ENCODE assay signal across 20 cellular contexts in the genomic region with DNA sequence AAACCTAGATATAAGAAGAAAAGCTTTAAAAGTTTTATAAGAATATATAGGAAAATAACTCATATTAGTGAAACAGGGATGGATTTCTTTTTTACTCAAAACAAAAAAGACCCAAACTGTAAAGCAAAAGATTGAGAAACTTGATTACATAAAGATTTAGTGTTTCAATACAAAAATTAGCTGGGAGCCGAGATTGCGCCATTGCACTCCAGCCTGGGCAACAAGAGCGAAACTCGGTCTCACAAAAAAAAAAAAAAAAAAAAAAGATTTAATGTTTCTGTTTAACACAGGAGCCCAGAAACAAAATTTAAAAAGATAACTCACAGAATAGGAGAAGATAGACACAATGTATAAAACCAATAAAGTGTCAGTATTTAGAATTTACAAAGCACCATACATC. TPM values are rescaled to one million over a fixed set of nuclear protein-coding genes. Genes with fewer than 3 reads are reported as not detected.
DNase-seq lines count a peak whose midpoint lies in the region; ATAC-seq, FAIRE-seq and TF ChIP-seq lines count a peak whose summit lies in the region.
"Had no signal": no experiment of that assay in that cellular context is flagged by ENCODE, and none has a peak within 500 bp of the region (broad histone marks: within the 10 kb centered on the region; RNA-seq: fewer than 3 reads in every experiment).

No MANE protein-coding gene starts in this region.

- no peak overlapping the region for H3K27ac ChIP-seq in HEK293 (ENCODE audit: extremely low read depth, low read depth, low read length)
- H3K27ac ChIP-seq in K562 (ENCODE audit: extremely low read depth, low read depth, low read length) = no peak overlapping the region
- peak overlapping the region; percentile 3 to 74 (median 73) for H3K27ac ChIP-seq in right lobe of liver
- peak overlapping the region; percentile 66 for H3K27ac ChIP-seq in subcutaneous abdominal adipose tissue (ENCODE audit: low read depth, low read length)
- H3K27ac ChIP-seq: A549, RWPE1, SJCRH30 had no signal

- DNase-seq in K562 (ENCODE audit: extremely low read depth in 1 of 4, low spot score in 3 of 4) (no peak), right lobe of liver (peak in 2 of 3 donors; percentile 30 to 64), activated gamma-delta T cell treated with Interleukin-2 at 50 U/mL for 16 hours (no peak)
- DNase-seq: AML-193; COR-L47; EL; HFFc6; Kasumi-1; NCI-H1930; NCI-H2171 treated with DMSO at 0.1 percent for 48 hours; NCI-H446 treated with DMSO at 0.1 percent for 48 hours; NK-92 treated with Interleukin-12 subunit alpha and Interleukin-12 subunit beta, amount 100 ng/mL, for 24 hours; PC-3; SJCRH30 had no signal

- no peak for TF ChIP-seq CTCF in HEK293 (tag by site-specific recombination; IDR thresholded peaks at IDR 0.05)
- no peak for TF ChIP-seq CTCF in K562 (IDR thresholded peaks at IDR 0.05 in 2 of 3, conservative IDR thresholded peaks at IDR 0.05 in 1 of 3; ENCODE audit: insufficient read depth in 2 of 3, low read depth in 1 of 3, low read length in 3 of 3)
- no peak for TF ChIP-seq CTCF in right lobe of liver (IDR thresholded peaks at IDR 0.05)

- ATAC-seq in K562 (no peak), right lobe of liver (peak; percentile 43 to 66 (median 60)), GM18517 (IDR thresholded peaks at IDR 0.05; ENCODE audit: unreplicated experiment) (no peak), HG02938 (IDR thresholded peaks at IDR 0.05; ENCODE audit: unreplicated experiment) (no peak)
- ATAC-seq: A549, PC-3 had no signal

- H3K4me1 ChIP-seq in HEK293 (ENCODE audit: control insufficient read depth, insufficient read depth, low read length) (peaks cover 5% of the 10 kb centered on the region; the same call in 1 of the 2 replicates), K562 (replicated peaks in 1 of 2; ENCODE audit: control insufficient read depth in 2 of 2, insufficient read depth in 2 of 2, low read length in 2 of 2) (peaks cover 0 to 9% of the 10 kb centered on the region in 2 experiments; a peak in 1 of 5 replicates), right lobe of liver (peaks cover 0 to 16% (median 3%) of the 10 kb centered on the region in 4 donors), subcutaneous abdominal adipose tissue (ENCODE audit: control insufficient read depth in 5 of 5, insufficient read depth in 5 of 5, low read length in 5 of 5) (peaks cover 0 to 5% (median 4%) of the 10 kb centered on the region in 5 donors)
- H3K4me1 ChIP-seq: A549, SJCRH30 had no signal

- H3K4me3 ChIP-seq in HEK293 (ENCODE audit: low read depth, low read length) = no peak overlapping the region
- H3K4me3 ChIP-seq in K562 = no peak overlapping the region
- peak overlapping the region in 2 of 3 donors; percentile 24 to 40 for H3K4me3 ChIP-seq in right lobe of liver
- H3K4me3 ChIP-seq in subcutaneous abdominal adipose tissue (ENCODE audit: low read depth in 1 of 5, low read length in 5 of 5) = peak overlapping the region; percentile 0 to 65 (median 31)
- H3K4me3 ChIP-seq: A549, SJCRH30 had no signal

- intact Hi-C loops in K562 (cut with micrococcal nuclease) = no loop called here
- intact Hi-C loops in right lobe of liver (cut with DNase I) = no loop called here

- in situ Hi-C loops in K562 (cut with MboI) = no loop called here

- H3K27me3 ChIP-seq in K562 (ENCODE audit: control insufficient read depth in 2 of 2, insufficient read depth in 2 of 2, low read length in 2 of 2) = peaks cover 4 to 5% of the 10 kb centered on the region in 2 experiments; a peak in 2 of 5 replicates
- H3K27me3 ChIP-seq in right lobe of liver = no peaks in the 10 kb centered on the region
- H3K27me3 ChIP-seq in subcutaneous abdominal adipose tissue (ENCODE audit: control insufficient read depth in 5 of 5, insufficient read depth in 4 of 5, low read length in 5 of 5) = no peaks in the 10 kb centered on the region
- H3K27me3 ChIP-seq: SJCRH30 had no signal

- H3K36me3 ChIP-seq in HEK293 (ENCODE audit: control insufficient read depth in 2 of 2, insufficient read depth in 1 of 2, low read length in 2 of 2) (no peaks in the 10 kb centered on the region), K562 (ENCODE audit: control insufficient read depth, insufficient read depth, low read length) (no peaks in the 10 kb centered on the region), right lobe of liver (no peaks in the 10 kb centered on the region), subcutaneous abdominal adipose tissue (ENCODE audit: control insufficient read depth in 5 of 5, insufficient read depth in 5 of 5, low read length in 5 of 5) (no peaks in the 10 kb centered on the region)
- H3K36me3 ChIP-seq: SJCRH30 had no signal

- POLR2A ChIA-PET in HEK293 (lab: Yijun Ruan, JAX) (no interaction called here), K562 (lab: Yijun Ruan, JAX) (no interaction called here)

- no peak for FAIRE-seq in K562 (lab: Jason Lieb, UNC)
- FAIRE-seq: A549 had no signal

- no peak overlapping the region for H3K9ac ChIP-seq in K562 (ENCODE audit: insufficient read depth in 1 of 2, low read depth in 2 of 2, low read length in 2 of 2)
- peak overlapping the region in 2 of 5 donors; percentile 71 to 75 for H3K9ac ChIP-seq in subcutaneous abdominal adipose tissue (ENCODE audit: low read length in 5 of 5)

- TF ChIP-seq EP300 in K562 (IDR thresholded peaks at IDR 0.05; ENCODE audit: low read length) = no peak

- no peaks in the 10 kb centered on the region for H3K9me1 ChIP-seq in K562 (ENCODE audit: control insufficient read depth, insufficient read depth, low read length)

- WGBS in K562 (ENCODE audit: insufficient coverage, low coverage, missing lambda C conversion rate) = 50% methylated on average over 4 of the region's 4 CpGs
- WGBS in right lobe of liver (ENCODE audit: insufficient coverage, low coverage, low lambda C conversion rate, missing lambda C conversion rate) = 24% methylated on average over 4 of the region's 4 CpGs

- no peak overlapping the region for H2AFZ ChIP-seq in K562 (ENCODE audit: low read depth, low read length)

- no peak overlapping the region for H3K4me2 ChIP-seq in K562 (ENCODE audit: insufficient read depth, low read length)
- H3K4me2 ChIP-seq: A549 had no signal

- no peak for TF ChIP-seq RAD21 in K562 (CRISPR knock-in tag; conservative IDR thresholded peaks at IDR 0.05 in 1 of 2, IDR thresholded peaks at IDR 0.05 in 1 of 2)

- CTCF ChIA-PET in HEK293 (lab: Yijun Ruan, JAX) (interaction anchor here (0.6 kb wide), 1 partner anchor 39 kb away, joined by 7 read pairs; no protein-coding TSS in a partner anchor), K562 (lab: Yijun Ruan, JAX; ENCODE audit: low intra/inter-chr PET ratio) (no interaction called here)

- TF ChIP-seq POLR2A in K562 (conservative IDR thresholded peaks at IDR 0.05) (no peak), right lobe of liver (IDR thresholded peaks at IDR 0.05) (no peak)

- H3K79me2 ChIP-seq in K562 (ENCODE audit: control insufficient read depth, insufficient read depth, low read length) = no peaks in the 10 kb centered on the region

- H3K9me3 ChIP-seq in HEK293 (ENCODE audit: control insufficient read depth, insufficient read depth, low read depth, low read length) (no peaks in the 10 kb centered on the region), K562 (replicated peaks; ENCODE audit: control insufficient read depth, insufficient read depth, low read depth, low read length) (no peaks in the 10 kb centered on the region), right lobe of liver (no peaks in the 10 kb centered on the region), subcutaneous abdominal adipose tissue (ENCODE audit: control insufficient read depth in 5 of 5, low read length in 5 of 5) (no peaks in the 10 kb centered on the region)
- H3K9me3 ChIP-seq: A549, SJCRH30 had no signal

- 0 out of 2 replicates have a peak, but pooled peaks cover 4% of the 10 kb centered on the region for H4K20me1 ChIP-seq in K562 (replicated peaks; ENCODE audit: control insufficient read depth, insufficient read depth, low read length)

- BruUV-seq in K562 (replicated peaks; lab: Mats Ljungman, UMichigan) = no TSS peak

TF ChIP-seq in K562, 482 proteins besides CTCF, POLR2A, EP300 and RAD21 (continues in another document):
- no peak for TF ChIP-seq ZNF3 (CRISPR knock-in tag; IDR thresholded peaks at IDR 0.05)

RNA-seq across cellular contexts. Expression of a gene that starts 45.2 kb away (rescaled TPM):
- 7.4 and 20.5 TPM in 2 replicates for total RNA-seq in K562 (2011; cell fraction: chromatin; rRNA removed; ENCODE audit: low replicate concordance)
- 3.8 and 4.8 TPM in 2 replicates for total RNA-seq in K562 (2011; cell fraction: nucleolus; rRNA removed)
- total RNA-seq in K562 (2011; cell fraction: nucleoplasm; rRNA removed) = 7.4 and 9.8 TPM in 2 replicates
- total RNA-seq in K562 (2014; rRNA removed) (2.2 and 2.4 TPM in 2 replicates), K562 (2014; rRNA removed; fragmentation: Illumina TruSeq; extraction: Trizol) (6.0 and 6.4 TPM in 2 replicates), K562 (2015; rRNA removed; fragmentation: Illumina TruSeq; extraction: Trizol) (3.3 and 3.4 TPM in 2 replicates), K562 (2021) (5.8 and 6.4 TPM in 2 replicates), right lobe of liver (10 to 100 TPM; 13.7 to 38.0 (median 25.7) TPM)
- polyA plus RNA-seq in K562 (2011; rRNA removed) (4.3 and 4.5 TPM in 2 replicates), K562 (2014; fragmentation: Illumina TruSeq; extraction: Trizol) (4.7 and 5.6 TPM in 2 replicates), K562 (2014; fragmentation: Nextera tagmentation; extraction: Ambion mirVana) (1 to 10 TPM; 1.4 to 1.5 TPM), K562 (2014; rRNA removed) (3.8 and 5.2 TPM in 2 replicates)
- 1.8 and 2.9 TPM in 2 replicates for polyA plus RNA-seq in K562 (2011; cell fraction: cytosol; rRNA removed)
- polyA plus RNA-seq in K562 (2011; cell fraction: nucleus; rRNA removed) = 6.7 and 6.8 TPM in 2 replicates
- polyA plus RNA-seq in K562 (2012) = 4.0 and 6.7 TPM in 2 replicates
- 11.5 and 12.4 TPM in 2 replicates for polyA minus RNA-seq in K562 (2011; rRNA and poly(A)+ RNA removed)
- polyA minus RNA-seq in K562 (2011; cell fraction: cytosol; rRNA and poly(A)+ RNA removed) = 3.5 and 4.5 TPM in 2 replicates
- polyA minus RNA-seq in K562 (2011; cell fraction: nucleus; rRNA and poly(A)+ RNA removed) = 4.2 and 4.4 TPM in 2 replicates

Comparison
In these comparisons a context has a peak if more than half of its experiments do, and no peak if none do; other contexts are left out.
1. H3K27ac ChIP-seq: peak in right lobe of liver (3 of 3) and subcutaneous abdominal adipose tissue (single experiment); none in HEK293 (single experiment) and K562 (single experiment).
2. H3K4me3 ChIP-seq: peak in right lobe of liver (2 of 3) and subcutaneous abdominal adipose tissue (5 of 5); none in HEK293 (single experiment) and K562 (single experiment).
3. ATAC-seq: peak in right lobe of liver (4 of 4); none in K562 (single experiment), GM18517 (single experiment) and HG02938 (single experiment).
4. DNase-seq: peak in right lobe of liver (2 of 3); none in K562 (0 of 4) and activated gamma-delta T cell treated with Interleukin-2 at 50 U/mL for 16 hours (single experiment).